Comparison of ENCODE assay signal across 8 cellular contexts in genomic region chr20:50186151-50186885, GRCh38. TPM values are rescaled to one million over a fixed set of nuclear protein-coding genes. Genes with fewer than 3 reads are reported as not detected.
A peak's percentile ranks its signal among the peaks of the same experiment; 100 is the strongest.
DNase-seq lines count a peak whose midpoint lies in the region; ATAC-seq and TF ChIP-seq lines count a peak whose summit lies in the region.

No MANE protein-coding gene starts in this region.

- peak overlapping the region; percentile 51 for H3K27ac Mint-ChIP-seq in Calu3 (ENCODE audit: unreplicated experiment)
- H3K27ac Mint-ChIP-seq in naive thymus-derived CD8-positive, alpha-beta T cell = peak overlapping the region in 4 of 10 donors; percentile 55 to 82 (median 68)
- peak overlapping the region; percentile 42 for H3K27ac Mint-ChIP-seq in stimulated activated memory B cell treated with anti-CD40 and anti-IgM and Interleukin-4, amounts not matched to agents 10 μg/mL and 1 μg/mL and 100 μg/mL, for 72 hours

- peaks cover 26% of the 10 kb centered on the region for H3K4me1 Mint-ChIP-seq in Calu3 (ENCODE audit: low read depth, unreplicated experiment)
- peaks cover 3 to 8% (median 8%) of the 10 kb centered on the region in 4 donors for H3K4me1 Mint-ChIP-seq in naive thymus-derived CD8-positive, alpha-beta T cell
- peaks cover 10% of the 10 kb centered on the region for H3K4me1 Mint-ChIP-seq in stimulated activated memory B cell treated with anti-CD40 and anti-IgM and Interleukin-4, amounts not matched to agents 10 μg/mL and 1 μg/mL and 100 μg/mL, for 72 hours

- no peaks in the 10 kb centered on the region for H3K27me3 Mint-ChIP-seq in Calu3 (ENCODE audit: unreplicated experiment)
- peaks cover 7 to 29% (median 17%) of the 10 kb centered on the region in 5 donors for H3K27me3 Mint-ChIP-seq in naive thymus-derived CD8-positive, alpha-beta T cell
- H3K27me3 Mint-ChIP-seq in stimulated activated memory B cell treated with anti-CD40 and anti-IgM and Interleukin-4, amounts not matched to agents 10 μg/mL and 1 μg/mL and 100 μg/mL, for 72 hours = peaks cover 31% of the 10 kb centered on the region

- no peak overlapping the region for H3K4me3 Mint-ChIP-seq in Calu3 (ENCODE audit: low read depth, unreplicated experiment)
- H3K4me3 Mint-ChIP-seq in naive thymus-derived CD8-positive, alpha-beta T cell = peak overlapping the region in 1 of 10 donors; percentile 41
- no peak overlapping the region for H3K4me3 Mint-ChIP-seq in stimulated activated memory B cell treated with anti-CD40 and anti-IgM and Interleukin-4, amounts not matched to agents 10 μg/mL and 1 μg/mL and 100 μg/mL, for 72 hours

- DNase-seq in Calu3 (peak; percentile 98), KBM-7 (peak; percentile 81), OCI-M1 (lab: John Stamatoyannopoulos, UW) (peak; percentile 91), activated T-cell treated with anti-CD3 and anti-CD28 coated beads for 24 hours (ENCODE audit: low read depth) (peak; percentile 80)
- DNase-seq in naive thymus-derived CD8-positive, alpha-beta T cell = peak; percentile 70 to 94 (median 80)

- TF ChIP-seq CTCF in Calu3 (IDR thresholded peaks at IDR 0.05; ENCODE audit: unreplicated experiment) = peak; percentile 100

- BruUV-seq in Calu3 (replicated peaks; lab: Mats Ljungman, UMichigan) = no TSS peak

- H3K36me3 Mint-ChIP-seq in Calu3 (ENCODE audit: insufficient read depth, unreplicated experiment) = peaks cover 29% of the 10 kb centered on the region
- no peaks in the 10 kb centered on the region for H3K36me3 Mint-ChIP-seq in naive thymus-derived CD8-positive, alpha-beta T cell
- H3K36me3 Mint-ChIP-seq in stimulated activated memory B cell treated with anti-CD40 and anti-IgM and Interleukin-4, amounts not matched to agents 10 μg/mL and 1 μg/mL and 100 μg/mL, for 72 hours = no peaks in the 10 kb centered on the region

- no peaks in the 10 kb centered on the region for H3K9me3 Mint-ChIP-seq in Calu3 (ENCODE audit: low read depth, unreplicated experiment)
- H3K9me3 Mint-ChIP-seq in naive thymus-derived CD8-positive, alpha-beta T cell = no peaks in the 10 kb centered on the region
- no peaks in the 10 kb centered on the region for H3K9me3 Mint-ChIP-seq in stimulated activated memory B cell treated with anti-CD40 and anti-IgM and Interleukin-4, amounts not matched to agents 10 μg/mL and 1 μg/mL and 100 μg/mL, for 72 hours

- intact Hi-C loops in Calu3 (cut with micrococcal nuclease; ENCODE audit: unreplicated experiment) = loop anchor here (1.0 to 5.0 kb wide), 4 partner anchors 196 to 390 kb away; no protein-coding TSS in a partner anchor

- peak; percentile 60 for ATAC-seq in esophagus mucosa
- peak; percentile 15 to 22 for ATAC-seq in naive thymus-derived CD8-positive, alpha-beta T cell
- no peak for ATAC-seq in stimulated activated memory B cell treated with anti-CD40 and anti-IgM and Interleukin-4, amounts not matched to agents 10 μg/mL and 1 μg/mL and 100 μg/mL, for 72 hours
- ATAC-seq in HG03442 (IDR thresholded peaks at IDR 0.05; ENCODE audit: unreplicated experiment) = no peak

- in situ Hi-C loops in KBM-7 (cut with MboI; ENCODE audit: low pct_unique_long_range_greater_than_20kb, low sequenced_read_pairs) = loop anchor here (10.0 kb wide), 2 partner anchors 278 to 388 kb away; no protein-coding TSS in a partner anchor

- POLR2A ChIA-PET in naive thymus-derived CD8-positive, alpha-beta T cell (lab: Charles Lee) = interaction anchor here (1.2 kb wide), 1 partner anchor 297 kb away, joined by 5 read pairs; no protein-coding TSS in a partner anchor

- CTCF ChIA-PET in Calu3 (lab: Charles Lee) = interaction anchor here (0.6 to 1.9 kb wide), 7 partner anchors 81 to 715 kb away, joined by 3 to 13 read pairs (median 3); no protein-coding TSS in a partner anchor

RNA-seq across cellular contexts. Expression of gene CEBPB, which starts 4.3 kb away (rescaled TPM):
- total RNA-seq in Calu3 (2022) (137 and 147 TPM in 2 replicates), esophagus mucosa (59.8 TPM)
- total RNA-seq in naive thymus-derived CD8-positive, alpha-beta T cell = 10 to 100 TPM; 47.1 to 49.0 TPM
- polyA plus RNA-seq in naive thymus-derived CD8-positive, alpha-beta T cell = 10 to 100 TPM; 13.1 to 17.9 (median 14.7) TPM

RNA-seq across cellular contexts. Expression of gene PEDS1, which starts 32.8 kb away (rescaled TPM):
- 36.0 and 37.5 TPM in 2 replicates for total RNA-seq in Calu3 (2022)
- 27.0 TPM for total RNA-seq in esophagus mucosa
- total RNA-seq in naive thymus-derived CD8-positive, alpha-beta T cell = 10 to 100 TPM; 15.8 to 17.1 TPM
- polyA plus RNA-seq in naive thymus-derived CD8-positive, alpha-beta T cell = 10 to 100 TPM; 13.0 to 30.2 (median 14.4) TPM

Comparison
In these comparisons a context has a peak if more than half of its experiments do, and no peak if none do; other contexts are left out.
1. ATAC-seq: peak in esophagus mucosa (single experiment) and naive thymus-derived CD8-positive, alpha-beta T cell (2 of 2); none in stimulated activated memory B cell treated with anti-CD40 and anti-IgM and Interleukin-4, amounts not matched to agents 10 μg/mL and 1 μg/mL and 100 μg/mL, for 72 hours (single experiment) and HG03442 (single experiment).
2. Peak in every context shown above with its lines, with median percentiles within 50 percentile points of each other: DNase-seq.